In genomic region chr18:54255141-54255540, GRCh38 we compare ENCODE assay signal across 26 cellular contexts. TPM values are rescaled to one million over a fixed set of nuclear protein-coding genes. Genes with fewer than 3 reads are reported as not detected.
A peak's percentile ranks its signal among the peaks of the same experiment; 100 is the strongest.
DNase-seq lines count a peak whose midpoint lies in the region; ATAC-seq and TF ChIP-seq lines count a peak whose summit lies in the region.
"Had no signal": no experiment of that assay in that cellular context is flagged by ENCODE, and none has a peak within 500 bp of the region (broad histone marks: within the 10 kb centered on the region; RNA-seq: fewer than 3 reads in every experiment).

No MANE protein-coding gene starts in this region.

- TF ChIP-seq POLR2A in right lobe of liver (IDR thresholded peaks at IDR 0.05), result no peak

- H3K4me1 ChIP-seq in right lobe of liver, result peaks cover 0 to 8% (median 4%) of the 10 kb centered on the region in 4 donors
- H3K4me1 ChIP-seq: colonic mucosa had no signal

- intact Hi-C loops in right lobe of liver (cut with DNase I), result no loop called here
- intact Hi-C loops in activated CD8-positive, alpha-beta T cell treated with anti-CD3 and anti-CD28 coated beads for 36 hours (cut with micrococcal nuclease), result no loop called here

- no peaks in the 10 kb centered on the region for H3K9me3 Mint-ChIP-seq in activated CD8-positive, alpha-beta T cell treated with anti-CD3 and anti-CD28 coated beads for 36 hours
- H3K9me3 Mint-ChIP-seq: activated naive CD4-positive, alpha-beta T cell treated with anti-CD3 and anti-CD28 coated beads, Interleukin-2, amount 10 ng/mL, durations not matched to agents 7 days and 5 days; effector memory CD8-positive, alpha-beta T cell; naive thymus-derived CD8-positive, alpha-beta T cell; stimulated activated memory B cell treated with anti-CD40 and anti-IgM and Interleukin-4, amounts not matched to agents 10 μg/mL and 1 μg/mL and 100 μg/mL, for 72 hours had no signal

- no peak overlapping the region for H3K4me3 ChIP-seq in right lobe of liver
- H3K4me3 ChIP-seq: BLaER1 treated with 17β-estradiol and CSF1 and Interleukin-3, amounts not matched to agents 10 nM and 100 nM; gastroesophageal sphincter had no signal

- H3K36me3 ChIP-seq in right lobe of liver, result no peaks in the 10 kb centered on the region
- H3K36me3 ChIP-seq: BLaER1 treated with 17β-estradiol and CSF1 and Interleukin-3, amounts not matched to agents 10 nM and 100 nM; colonic mucosa; gastroesophageal sphincter had no signal

- DNase-seq in HT-29 (ENCODE audit: low spot score), result peak; percentile 26
- no peak for DNase-seq in right lobe of liver
- no peak for DNase-seq in activated CD8-positive, alpha-beta T cell treated with anti-CD3 and anti-CD28 coated beads for 36 hours
- DNase-seq: activated CD4-positive, alpha-beta T cell treated with anti-CD3 and anti-CD28 coated beads for 48 hours; activated naive CD4-positive, alpha-beta T cell treated with anti-CD3 and anti-CD28 coated beads, Interleukin-2, amount 10 ng/mL, durations not matched to agents 7 days and 5 days; activated T-cell treated with anti-CD3 and anti-CD28 coated beads, Interleukin-2, amount 50 U/mL, for 72 hours; colonic mucosa; effector memory CD8-positive, alpha-beta T cell; hypothalamus; left ventricle myocardium superior; midbrain; naive thymus-derived CD8-positive, alpha-beta T cell; NCI-H1048; NCI-H2081; stimulated activated CD4-positive, alpha-beta T cell treated with anti-CD3 and anti-CD28 coated beads, Interleukin-4, amount 100 ng/mL, for 1 hour; T-helper 2 cell had no signal

- H3K27ac Mint-ChIP-seq in activated CD8-positive, alpha-beta T cell treated with anti-CD3 and anti-CD28 coated beads for 36 hours, result no peak overlapping the region
- H3K27ac Mint-ChIP-seq: activated naive CD4-positive, alpha-beta T cell treated with anti-CD3 and anti-CD28 coated beads, Interleukin-2, amount 10 ng/mL, durations not matched to agents 7 days and 5 days; activated T-cell treated with anti-CD3 and anti-CD28 coated beads, Interleukin-2, amount 50 U/mL, for 72 hours; effector memory CD8-positive, alpha-beta T cell; naive thymus-derived CD8-positive, alpha-beta T cell; stimulated activated memory B cell treated with anti-CD40 and anti-IgM and Interleukin-4, amounts not matched to agents 10 μg/mL and 1 μg/mL and 100 μg/mL, for 72 hours had no signal

- H3K27me3 Mint-ChIP-seq in activated CD8-positive, alpha-beta T cell treated with anti-CD3 and anti-CD28 coated beads for 36 hours, result no peaks in the 10 kb centered on the region
- H3K27me3 Mint-ChIP-seq: effector memory CD8-positive, alpha-beta T cell; stimulated activated memory B cell treated with anti-CD40 and anti-IgM and Interleukin-4, amounts not matched to agents 10 μg/mL and 1 μg/mL and 100 μg/mL, for 72 hours had no signal

- 29% methylated on average over 1 of the region's 1 CpG for WGBS in right lobe of liver (ENCODE audit: insufficient coverage, low coverage, low lambda C conversion rate, missing lambda C conversion rate)

- H3K4me3 Mint-ChIP-seq in activated CD8-positive, alpha-beta T cell treated with anti-CD3 and anti-CD28 coated beads for 36 hours, result no peak overlapping the region
- H3K4me3 Mint-ChIP-seq: activated naive CD4-positive, alpha-beta T cell treated with anti-CD3 and anti-CD28 coated beads, Interleukin-2, amount 10 ng/mL, durations not matched to agents 7 days and 5 days; activated T-cell treated with anti-CD3 and anti-CD28 coated beads, Interleukin-2, amount 50 U/mL, for 72 hours; effector memory CD8-positive, alpha-beta T cell; naive thymus-derived CD8-positive, alpha-beta T cell; stimulated activated memory B cell treated with anti-CD40 and anti-IgM and Interleukin-4, amounts not matched to agents 10 μg/mL and 1 μg/mL and 100 μg/mL, for 72 hours had no signal

- H3K9me3 ChIP-seq in right lobe of liver, result no peaks in the 10 kb centered on the region
- H3K9me3 ChIP-seq: colonic mucosa, gastroesophageal sphincter had no signal

- no peaks in the 10 kb centered on the region for H3K27me3 ChIP-seq in right lobe of liver
- H3K27me3 ChIP-seq: BLaER1 treated with 17β-estradiol and CSF1 and Interleukin-3, amounts not matched to agents 10 nM and 100 nM; colonic mucosa; gastroesophageal sphincter had no signal

- CTCF ChIA-PET in activated CD8-positive, alpha-beta T cell treated with anti-CD3 and anti-CD28 coated beads for 36 hours (lab: Charles Lee), result no interaction called here

- H3K27ac ChIP-seq in 22Rv1 (peak overlapping the region; percentile 71), VCaP (peak overlapping the region; percentile 75), right lobe of liver (peak overlapping the region in 2 of 3 donors; percentile 62 to 73)
- H3K27ac ChIP-seq: BLaER1 treated with 17β-estradiol and CSF1 and Interleukin-3, amounts not matched to agents 10 nM and 100 nM; gastroesophageal sphincter; RWPE1 had no signal

- no peak for TF ChIP-seq CTCF in 22Rv1 (IDR thresholded peaks at IDR 0.05)
- no peak for TF ChIP-seq CTCF in VCaP (conservative IDR thresholded peaks at IDR 0.05)
- no peak for TF ChIP-seq CTCF in right lobe of liver (IDR thresholded peaks at IDR 0.05)
- TF ChIP-seq CTCF in activated CD8-positive, alpha-beta T cell treated with anti-CD3 and anti-CD28 coated beads for 36 hours (IDR thresholded peaks at IDR 0.05), result no peak

- POLR2A ChIA-PET in activated CD8-positive, alpha-beta T cell treated with anti-CD3 and anti-CD28 coated beads for 36 hours (lab: Charles Lee), result no interaction called here

- H3K4me1 Mint-ChIP-seq in activated CD8-positive, alpha-beta T cell treated with anti-CD3 and anti-CD28 coated beads for 36 hours (ENCODE audit: low read depth), result peaks cover 18% of the 10 kb centered on the region

- peak in 2 of 4 donors; percentile 6 to 22 for ATAC-seq in right lobe of liver
- no peak for ATAC-seq in GM21381 (IDR thresholded peaks at IDR 0.05; ENCODE audit: unreplicated experiment)
- no peak for ATAC-seq in HG03159 (IDR thresholded peaks at IDR 0.05; ENCODE audit: unreplicated experiment)
- no peak for ATAC-seq in GM18498 (IDR thresholded peaks at IDR 0.05; ENCODE audit: unreplicated experiment)
- ATAC-seq in activated CD8-positive, alpha-beta T cell treated with anti-CD3 and anti-CD28 coated beads for 36 hours, result no peak
- ATAC-seq: activated T-cell treated with anti-CD3 and anti-CD28 coated beads, Interleukin-2, amount 50 U/mL, for 72 hours; effector memory CD8-positive, alpha-beta T cell; gastroesophageal sphincter; naive thymus-derived CD8-positive, alpha-beta T cell; SK-N-SH treated with all-trans-retinoic acid at 6 μM for 48 hours; stimulated activated memory B cell treated with anti-CD40 and anti-IgM and Interleukin-4, amounts not matched to agents 10 μg/mL and 1 μg/mL and 100 μg/mL, for 72 hours had no signal

- no peaks in the 10 kb centered on the region for H3K36me3 Mint-ChIP-seq in activated CD8-positive, alpha-beta T cell treated with anti-CD3 and anti-CD28 coated beads for 36 hours (ENCODE audit: low read depth)
- H3K36me3 Mint-ChIP-seq: activated naive CD4-positive, alpha-beta T cell treated with anti-CD3 and anti-CD28 coated beads, Interleukin-2, amount 10 ng/mL, durations not matched to agents 7 days and 5 days; naive thymus-derived CD8-positive, alpha-beta T cell; stimulated activated memory B cell treated with anti-CD40 and anti-IgM and Interleukin-4, amounts not matched to agents 10 μg/mL and 1 μg/mL and 100 μg/mL, for 72 hours had no signal

RNA-seq across cellular contexts. Expression of gene POLI, which starts 14.2 kb away (rescaled TPM):
- total RNA-seq in HT-29 (2014; rRNA removed; shearing (Covaris generic)), result 5.0 TPM in 2 replicates
- 10 to 100 TPM in 5 of 6 experiments, 1 to 10 TPM in 1; 9.2 to 14.1 (median 12.2) TPM for total RNA-seq in right lobe of liver
- total RNA-seq in activated CD8-positive, alpha-beta T cell treated with anti-CD3 and anti-CD28 coated beads for 36 hours, result 10 to 100 TPM; 10.2 to 15.3 TPM

RNA-seq across cellular contexts. Expression of gene MBD2, which starts 30.7 kb away (rescaled TPM):
- total RNA-seq in HT-29 (2014; rRNA removed; shearing (Covaris generic)), result 11.6 and 14.4 TPM in 2 replicates
- 10 to 100 TPM; 13.7 to 47.7 (median 29.4) TPM for total RNA-seq in right lobe of liver
- total RNA-seq in activated CD8-positive, alpha-beta T cell treated with anti-CD3 and anti-CD28 coated beads for 36 hours, result 100 to 1,000 TPM; 101 to 102 TPM
